28 cellular contexts compared by ENCODE assay signal in genomic region chr4:23999714-24000113, GRCh38.
DNase-seq lines count a peak whose midpoint lies in the region; ATAC-seq and TF ChIP-seq lines count a peak whose summit lies in the region.
"Had no signal": no experiment of that assay in that cellular context is flagged by ENCODE, and none has a peak within 500 bp of the region (broad histone marks: within the 10 kb centered on the region; RNA-seq: fewer than 3 reads in every experiment).

No MANE protein-coding gene starts in this region.

- H3K27ac Mint-ChIP-seq in brain, result peak overlapping the region in 3 of 5 experiments; percentile 17 to 49 (median 39)
- H3K27ac Mint-ChIP-seq: activated CD8-positive, alpha-beta T cell treated with anti-CD3 and anti-CD28 coated beads for 36 hours; activated naive CD8-positive, alpha-beta T cell treated with anti-CD3 and anti-CD28 coated beads, Interleukin-2, amount 10 ng/mL, durations not matched to agents 7 days and 5 days; mesothelial cell of epicardium; naive thymus-derived CD4-positive, alpha-beta T cell; T-cell had no signal

- H3K9me3 Mint-ChIP-seq in brain, result no peaks in the 10 kb centered on the region
- H3K9me3 Mint-ChIP-seq: activated CD8-positive, alpha-beta T cell treated with anti-CD3 and anti-CD28 coated beads for 36 hours; activated naive CD8-positive, alpha-beta T cell treated with anti-CD3 and anti-CD28 coated beads, Interleukin-2, amount 10 ng/mL, durations not matched to agents 7 days and 5 days; mesothelial cell of epicardium had no signal

- H4K20me1 ChIP-seq in neural cell (ENCODE audit: insufficient read depth), result no peaks in the 10 kb centered on the region

- no peak for TF ChIP-seq RAD21 in neural cell (conservative IDR thresholded peaks at IDR 0.05)

- peak overlapping the region; percentile 55 for H3K27ac ChIP-seq in neural cell (ENCODE audit: low read length)
- H3K27ac ChIP-seq: pancreas, SJSA1, testis, vagina had no signal

- no peak overlapping the region for H3K4me2 ChIP-seq in neural cell (ENCODE audit: low read length)

- no peaks in the 10 kb centered on the region for H3K36me3 Mint-ChIP-seq in brain
- H3K36me3 Mint-ChIP-seq: activated naive CD8-positive, alpha-beta T cell treated with anti-CD3 and anti-CD28 coated beads, Interleukin-2, amount 10 ng/mL, durations not matched to agents 7 days and 5 days; mesothelial cell of epicardium; naive thymus-derived CD4-positive, alpha-beta T cell; T-cell had no signal

- TF ChIP-seq EP300 in neural cell (conservative IDR thresholded peaks at IDR 0.05; ENCODE audit: poor library complexity, severe bottlenecking), result no peak

- peaks cover 48% of the 10 kb centered on the region for H3K4me1 Mint-ChIP-seq in brain
- H3K4me1 Mint-ChIP-seq: activated naive CD8-positive, alpha-beta T cell treated with anti-CD3 and anti-CD28 coated beads, Interleukin-2, amount 10 ng/mL, durations not matched to agents 7 days and 5 days; T-cell had no signal

- H3K4me3 ChIP-seq in neural cell (ENCODE audit: low read length), result peak overlapping the region; percentile 33
- H3K4me3 ChIP-seq: pancreas, SJSA1, testis, vagina had no signal

- DNase-seq in EL, result peak; percentile 56
- peak; percentile 73 for DNase-seq in M059J (ENCODE audit: low read depth)
- no peak for DNase-seq in NCI-H510A treated with DMSO at 0.1 percent for 48 hours (lab: John Stamatoyannopoulos, UW)
- DNase-seq in stimulated activated naive CD8-positive, alpha-beta T cell treated with anti-CD3 and anti-CD28 coated beads, Interleukin-15, Interleukin-2, amounts not matched to agents 100 U/mL and 50 U/mL, for 24 hours, result no peak
- no peak for DNase-seq in glomerular visceral epithelial cell (ENCODE audit: extremely low spot score)
- DNase-seq: activated CD4-positive, CD25-positive, alpha-beta regulatory T cell treated with anti-CD3 and anti-CD28 coated beads, Interleukin-2, amount 50 U/mL, for 72 hours; activated CD8-positive, alpha-beta T cell treated with anti-CD3 and anti-CD28 coated beads for 36 hours; activated naive CD8-positive, alpha-beta T cell treated with anti-CD3 and anti-CD28 coated beads, Interleukin-2, amount 10 ng/mL, durations not matched to agents 7 days and 5 days; hippocampal formation; left ventricle myocardium superior; MM.1S; naive thymus-derived CD4-positive, alpha-beta T cell; NCI-H1417; NCI-H2081 treated with DMSO at 0.1 percent for 48 hours; NCI-H446 treated with DMSO at 0.1 percent for 48 hours; pancreas; right cardiac atrium; stimulated activated CD4-positive, alpha-beta T cell treated with anti-CD3 and anti-CD28 coated beads, Interleukin-4, amount 100 ng/mL, for 4 hours; stimulated activated naive CD4-positive, alpha-beta T cell; T-cell; testis had no signal

- H3K4me3 Mint-ChIP-seq in brain, result peak overlapping the region in 1 of 5 experiments; percentile 20
- H3K4me3 Mint-ChIP-seq: activated CD8-positive, alpha-beta T cell treated with anti-CD3 and anti-CD28 coated beads for 36 hours; activated naive CD8-positive, alpha-beta T cell treated with anti-CD3 and anti-CD28 coated beads, Interleukin-2, amount 10 ng/mL, durations not matched to agents 7 days and 5 days; mesothelial cell of epicardium; naive thymus-derived CD4-positive, alpha-beta T cell; T-cell had no signal

- H3K9ac ChIP-seq in neural cell (ENCODE audit: low read length), result no peak overlapping the region

- no peaks in the 10 kb centered on the region for H3K79me2 ChIP-seq in neural cell (replicated peaks; ENCODE audit: insufficient read depth, low read length)

- H3K27me3 Mint-ChIP-seq in brain, result no peaks in the 10 kb centered on the region
- H3K27me3 Mint-ChIP-seq: activated CD8-positive, alpha-beta T cell treated with anti-CD3 and anti-CD28 coated beads for 36 hours; activated naive CD8-positive, alpha-beta T cell treated with anti-CD3 and anti-CD28 coated beads, Interleukin-2, amount 10 ng/mL, durations not matched to agents 7 days and 5 days had no signal

- TF ChIP-seq CTCF in brain (conservative IDR thresholded peaks at IDR 0.05) (no peak), neural cell (IDR thresholded peaks at IDR 0.05; ENCODE audit: poor library complexity, severe bottlenecking) (no peak)

- H3K9me3 ChIP-seq in neural cell (ENCODE audit: low read length), result no peaks in the 10 kb centered on the region
- H3K9me3 ChIP-seq: pancreas, SJSA1, testis, vagina had no signal

- H3K36me3 ChIP-seq in neural cell (ENCODE audit: insufficient read depth, low read length), result no peaks in the 10 kb centered on the region
- H3K36me3 ChIP-seq: pancreas, SJSA1, vagina had no signal

- H3F3A ChIP-seq in neural cell (ENCODE audit: insufficient read depth, low read length, poor library complexity, severe bottlenecking), result no peaks in the 10 kb centered on the region

- H3K9me2 ChIP-seq in neural cell (ENCODE audit: insufficient read depth, low read length), result no peaks in the 10 kb centered on the region

- no peaks in the 10 kb centered on the region for H3K27me3 ChIP-seq in neural cell (ENCODE audit: insufficient read depth, low read depth, low read length)
- H3K27me3 ChIP-seq: pancreas, SJSA1, testis, vagina had no signal

- no peak overlapping the region for H2AFZ ChIP-seq in neural cell (ENCODE audit: low read depth, low read length)

- ATAC-seq in stimulated activated naive CD8-positive, alpha-beta T cell treated with anti-CD3 and anti-CD28 coated beads, Interleukin-15, Interleukin-2, amounts not matched to agents 100 U/mL and 50 U/mL, for 24 hours, result no peak
- no peak for ATAC-seq in HG03095 (IDR thresholded peaks at IDR 0.05; ENCODE audit: unreplicated experiment)
- ATAC-seq: activated CD8-positive, alpha-beta T cell treated with anti-CD3 and anti-CD28 coated beads for 36 hours; left ventricle myocardium superior; naive thymus-derived CD4-positive, alpha-beta T cell; Panc1; pancreas; right cardiac atrium; T-cell had no signal

TF ChIP-seq in neural cell, 6 proteins besides CTCF, POLR2A, EP300 and RAD21:
- TF ChIP-seq MXI1 (conservative IDR thresholded peaks at IDR 0.05; ENCODE audit: poor library complexity, severe bottlenecking) (no peak), EZH2 (IDR thresholded peaks at IDR 0.05; ENCODE audit: borderline replicate concordance, insufficient read depth, low read length, poor library complexity, severe bottlenecking) (no peak), POLR2AphosphoS5 (IDR thresholded peaks at IDR 0.05) (no peak), TAF1 (IDR thresholded peaks at IDR 0.05; ENCODE audit: low read depth) (no peak), SMC3 (conservative IDR thresholded peaks at IDR 0.05; ENCODE audit: poor library complexity) (no peak)
- TF ChIP-seq, protein P1, sequence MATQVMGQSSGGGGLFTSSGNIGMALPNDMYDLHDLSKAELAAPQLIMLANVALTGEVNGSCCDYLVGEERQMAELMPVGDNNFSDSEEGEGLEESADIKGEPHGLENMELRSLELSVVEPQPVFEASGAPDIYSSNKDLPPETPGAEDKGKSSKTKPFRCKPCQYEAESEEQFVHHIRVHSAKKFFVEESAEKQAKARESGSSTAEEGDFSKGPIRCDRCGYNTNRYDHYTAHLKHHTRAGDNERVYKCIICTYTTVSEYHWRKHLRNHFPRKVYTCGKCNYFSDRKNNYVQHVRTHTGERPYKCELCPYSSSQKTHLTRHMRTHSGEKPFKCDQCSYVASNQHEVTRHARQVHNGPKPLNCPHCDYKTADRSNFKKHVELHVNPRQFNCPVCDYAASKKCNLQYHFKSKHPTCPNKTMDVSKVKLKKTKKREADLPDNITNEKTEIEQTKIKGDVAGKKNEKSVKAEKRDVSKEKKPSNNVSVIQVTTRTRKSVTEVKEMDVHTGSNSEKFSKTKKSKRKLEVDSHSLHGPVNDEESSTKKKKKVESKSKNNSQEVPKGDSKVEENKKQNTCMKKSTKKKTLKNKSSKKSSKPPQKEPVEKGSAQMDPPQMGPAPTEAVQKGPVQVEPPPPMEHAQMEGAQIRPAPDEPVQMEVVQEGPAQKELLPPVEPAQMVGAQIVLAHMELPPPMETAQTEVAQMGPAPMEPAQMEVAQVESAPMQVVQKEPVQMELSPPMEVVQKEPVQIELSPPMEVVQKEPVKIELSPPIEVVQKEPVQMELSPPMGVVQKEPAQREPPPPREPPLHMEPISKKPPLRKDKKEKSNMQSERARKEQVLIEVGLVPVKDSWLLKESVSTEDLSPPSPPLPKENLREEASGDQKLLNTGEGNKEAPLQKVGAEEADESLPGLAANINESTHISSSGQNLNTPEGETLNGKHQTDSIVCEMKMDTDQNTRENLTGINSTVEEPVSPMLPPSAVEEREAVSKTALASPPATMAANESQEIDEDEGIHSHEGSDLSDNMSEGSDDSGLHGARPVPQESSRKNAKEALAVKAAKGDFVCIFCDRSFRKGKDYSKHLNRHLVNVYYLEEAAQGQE (IDR thresholded peaks at IDR 0.05; ENCODE audit: borderline replicate concordance), result no peak

Comparison
In these comparisons a context has a peak if more than half of its experiments do, and no peak if none do; other contexts are left out.
1. DNase-seq: peak in EL (single experiment) and M059J (single experiment); none in NCI-H510A treated with DMSO at 0.1 percent for 48 hours (single experiment), stimulated activated naive CD8-positive, alpha-beta T cell treated with anti-CD3 and anti-CD28 coated beads, Interleukin-15, Interleukin-2, amounts not matched to agents 100 U/mL and 50 U/mL, for 24 hours (single experiment) and glomerular visceral epithelial cell (single experiment).